Comparison of ENCODE assay signal across 1 cellular context in the genomic region with DNA sequence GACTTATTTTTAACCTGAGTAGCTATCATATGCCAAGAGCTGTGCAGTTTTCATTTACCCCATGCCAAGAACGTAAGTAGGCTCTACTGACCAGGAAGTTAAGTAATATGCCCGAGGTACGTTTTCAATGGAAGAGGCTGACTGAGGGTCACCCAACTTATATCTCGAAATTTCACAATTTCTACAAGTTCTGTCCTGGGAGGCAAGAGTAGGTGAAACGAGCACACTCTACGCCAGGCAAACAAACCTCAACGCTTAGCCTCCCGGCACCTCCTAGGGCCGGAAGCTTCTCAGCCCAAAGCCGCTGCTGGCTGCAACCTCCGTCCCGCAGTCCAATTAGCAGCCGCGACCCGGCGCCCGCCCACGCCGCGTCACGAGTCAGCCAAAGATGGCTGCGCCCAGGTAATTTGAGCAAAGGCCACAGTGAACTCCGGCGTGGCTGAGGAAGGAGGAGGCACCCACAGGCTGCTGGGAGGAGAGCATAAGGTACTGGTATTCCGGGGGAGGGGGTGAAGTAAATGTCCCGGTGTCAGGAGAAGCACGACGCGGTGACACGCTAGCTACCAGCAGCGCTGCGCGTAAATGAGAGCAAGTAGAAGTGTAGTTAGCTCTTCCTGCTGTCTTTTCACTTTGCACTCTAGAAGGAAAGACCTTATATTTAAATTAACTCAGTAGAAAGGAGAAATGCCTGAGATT.
TF ChIP-seq lines count a peak whose summit lies in the region.

TSS of gene TMEM126A (plus strand) at position 364 of the 696 bp plus-strand sequence. CDS start 2,289 bp downstream, outside the sequence.

TF ChIP-seq in GM12878, 131 proteins besides CTCF, POLR2A, EP300 and RAD21 (continued from another document):
- TF ChIP-seq, protein P1, sequence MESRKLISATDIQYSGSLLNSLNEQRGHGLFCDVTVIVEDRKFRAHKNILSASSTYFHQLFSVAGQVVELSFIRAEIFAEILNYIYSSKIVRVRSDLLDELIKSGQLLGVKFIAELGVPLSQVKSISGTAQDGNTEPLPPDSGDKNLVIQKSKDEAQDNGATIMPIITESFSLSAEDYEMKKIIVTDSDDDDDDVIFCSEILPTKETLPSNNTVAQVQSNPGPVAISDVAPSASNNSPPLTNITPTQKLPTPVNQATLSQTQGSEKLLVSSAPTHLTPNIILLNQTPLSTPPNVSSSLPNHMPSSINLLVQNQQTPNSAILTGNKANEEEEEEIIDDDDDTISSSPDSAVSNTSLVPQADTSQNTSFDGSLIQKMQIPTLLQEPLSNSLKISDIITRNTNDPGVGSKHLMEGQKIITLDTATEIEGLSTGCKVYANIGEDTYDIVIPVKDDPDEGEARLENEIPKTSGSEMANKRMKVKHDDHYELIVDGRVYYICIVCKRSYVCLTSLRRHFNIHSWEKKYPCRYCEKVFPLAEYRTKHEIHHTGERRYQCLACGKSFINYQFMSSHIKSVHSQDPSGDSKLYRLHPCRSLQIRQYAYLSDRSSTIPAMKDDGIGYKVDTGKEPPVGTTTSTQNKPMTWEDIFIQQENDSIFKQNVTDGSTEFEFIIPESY (IDR thresholded peaks at IDR 0.05) = no peak
- TF ChIP-seq POLR2AphosphoS5 (IDR thresholded peaks at IDR 0.05; ENCODE audit: low read length) (peak; percentile 95), SMARCA5 (IDR thresholded peaks at IDR 0.05) (0 out of 2 replicates have a peak, but pooled peaks have one; percentile 20), SREBF2 (IDR thresholded peaks at IDR 0.05; ENCODE audit: low read length) (no peak), POLR2AphosphoS2 (IDR thresholded peaks at IDR 0.05; ENCODE audit: low read depth, low read length) (peak; percentile 60; the same call in 1 of the 2 replicates), CBFB (IDR thresholded peaks at IDR 0.05; ENCODE audit: low read depth) (peak; percentile 76), ELK1 (IDR thresholded peaks at IDR 0.05; ENCODE audit: low read depth, low read length) (peak; percentile 43)
- TF ChIP-seq, protein P2, sequence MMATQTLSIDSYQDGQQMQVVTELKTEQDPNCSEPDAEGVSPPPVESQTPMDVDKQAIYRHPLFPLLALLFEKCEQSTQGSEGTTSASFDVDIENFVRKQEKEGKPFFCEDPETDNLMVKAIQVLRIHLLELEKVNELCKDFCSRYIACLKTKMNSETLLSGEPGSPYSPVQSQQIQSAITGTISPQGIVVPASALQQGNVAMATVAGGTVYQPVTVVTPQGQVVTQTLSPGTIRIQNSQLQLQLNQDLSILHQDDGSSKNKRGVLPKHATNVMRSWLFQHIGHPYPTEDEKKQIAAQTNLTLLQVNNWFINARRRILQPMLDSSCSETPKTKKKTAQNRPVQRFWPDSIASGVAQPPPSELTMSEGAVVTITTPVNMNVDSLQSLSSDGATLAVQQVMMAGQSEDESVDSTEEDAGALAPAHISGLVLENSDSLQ (IDR thresholded peaks at IDR 0.05) = peak; percentile 13; the same call in 1 of the 2 replicates
- TF ChIP-seq, protein P3, sequence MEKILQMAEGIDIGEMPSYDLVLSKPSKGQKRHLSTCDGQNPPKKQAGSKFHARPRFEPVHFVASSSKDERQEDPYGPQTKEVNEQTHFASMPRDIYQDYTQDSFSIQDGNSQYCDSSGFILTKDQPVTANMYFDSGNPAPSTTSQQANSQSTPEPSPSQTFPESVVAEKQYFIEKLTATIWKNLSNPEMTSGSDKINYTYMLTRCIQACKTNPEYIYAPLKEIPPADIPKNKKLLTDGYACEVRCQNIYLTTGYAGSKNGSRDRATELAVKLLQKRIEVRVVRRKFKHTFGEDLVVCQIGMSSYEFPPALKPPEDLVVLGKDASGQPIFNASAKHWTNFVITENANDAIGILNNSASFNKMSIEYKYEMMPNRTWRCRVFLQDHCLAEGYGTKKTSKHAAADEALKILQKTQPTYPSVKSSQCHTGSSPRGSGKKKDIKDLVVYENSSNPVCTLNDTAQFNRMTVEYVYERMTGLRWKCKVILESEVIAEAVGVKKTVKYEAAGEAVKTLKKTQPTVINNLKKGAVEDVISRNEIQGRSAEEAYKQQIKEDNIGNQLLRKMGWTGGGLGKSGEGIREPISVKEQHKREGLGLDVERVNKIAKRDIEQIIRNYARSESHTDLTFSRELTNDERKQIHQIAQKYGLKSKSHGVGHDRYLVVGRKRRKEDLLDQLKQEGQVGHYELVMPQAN (conservative IDR thresholded peaks at IDR 0.05) = peak; percentile 74
- TF ChIP-seq, protein P4, sequence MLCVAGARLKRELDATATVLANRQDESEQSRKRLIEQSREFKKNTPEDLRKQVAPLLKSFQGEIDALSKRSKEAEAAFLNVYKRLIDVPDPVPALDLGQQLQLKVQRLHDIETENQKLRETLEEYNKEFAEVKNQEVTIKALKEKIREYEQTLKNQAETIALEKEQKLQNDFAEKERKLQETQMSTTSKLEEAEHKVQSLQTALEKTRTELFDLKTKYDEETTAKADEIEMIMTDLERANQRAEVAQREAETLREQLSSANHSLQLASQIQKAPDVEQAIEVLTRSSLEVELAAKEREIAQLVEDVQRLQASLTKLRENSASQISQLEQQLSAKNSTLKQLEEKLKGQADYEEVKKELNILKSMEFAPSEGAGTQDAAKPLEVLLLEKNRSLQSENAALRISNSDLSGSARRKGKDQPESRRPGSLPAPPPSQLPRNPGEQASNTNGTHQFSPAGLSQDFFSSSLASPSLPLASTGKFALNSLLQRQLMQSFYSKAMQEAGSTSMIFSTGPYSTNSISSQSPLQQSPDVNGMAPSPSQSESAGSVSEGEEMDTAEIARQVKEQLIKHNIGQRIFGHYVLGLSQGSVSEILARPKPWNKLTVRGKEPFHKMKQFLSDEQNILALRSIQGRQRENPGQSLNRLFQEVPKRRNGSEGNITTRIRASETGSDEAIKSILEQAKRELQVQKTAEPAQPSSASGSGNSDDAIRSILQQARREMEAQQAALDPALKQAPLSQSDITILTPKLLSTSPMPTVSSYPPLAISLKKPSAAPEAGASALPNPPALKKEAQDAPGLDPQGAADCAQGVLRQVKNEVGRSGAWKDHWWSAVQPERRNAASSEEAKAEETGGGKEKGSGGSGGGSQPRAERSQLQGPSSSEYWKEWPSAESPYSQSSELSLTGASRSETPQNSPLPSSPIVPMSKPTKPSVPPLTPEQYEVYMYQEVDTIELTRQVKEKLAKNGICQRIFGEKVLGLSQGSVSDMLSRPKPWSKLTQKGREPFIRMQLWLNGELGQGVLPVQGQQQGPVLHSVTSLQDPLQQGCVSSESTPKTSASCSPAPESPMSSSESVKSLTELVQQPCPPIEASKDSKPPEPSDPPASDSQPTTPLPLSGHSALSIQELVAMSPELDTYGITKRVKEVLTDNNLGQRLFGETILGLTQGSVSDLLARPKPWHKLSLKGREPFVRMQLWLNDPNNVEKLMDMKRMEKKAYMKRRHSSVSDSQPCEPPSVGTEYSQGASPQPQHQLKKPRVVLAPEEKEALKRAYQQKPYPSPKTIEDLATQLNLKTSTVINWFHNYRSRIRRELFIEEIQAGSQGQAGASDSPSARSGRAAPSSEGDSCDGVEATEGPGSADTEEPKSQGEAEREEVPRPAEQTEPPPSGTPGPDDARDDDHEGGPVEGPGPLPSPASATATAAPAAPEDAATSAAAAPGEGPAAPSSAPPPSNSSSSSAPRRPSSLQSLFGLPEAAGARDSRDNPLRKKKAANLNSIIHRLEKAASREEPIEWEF (IDR thresholded peaks at IDR 0.05; ENCODE audit: insufficient replicate concordance, low read depth, low read length) = no peak
